In the genomic region with DNA sequence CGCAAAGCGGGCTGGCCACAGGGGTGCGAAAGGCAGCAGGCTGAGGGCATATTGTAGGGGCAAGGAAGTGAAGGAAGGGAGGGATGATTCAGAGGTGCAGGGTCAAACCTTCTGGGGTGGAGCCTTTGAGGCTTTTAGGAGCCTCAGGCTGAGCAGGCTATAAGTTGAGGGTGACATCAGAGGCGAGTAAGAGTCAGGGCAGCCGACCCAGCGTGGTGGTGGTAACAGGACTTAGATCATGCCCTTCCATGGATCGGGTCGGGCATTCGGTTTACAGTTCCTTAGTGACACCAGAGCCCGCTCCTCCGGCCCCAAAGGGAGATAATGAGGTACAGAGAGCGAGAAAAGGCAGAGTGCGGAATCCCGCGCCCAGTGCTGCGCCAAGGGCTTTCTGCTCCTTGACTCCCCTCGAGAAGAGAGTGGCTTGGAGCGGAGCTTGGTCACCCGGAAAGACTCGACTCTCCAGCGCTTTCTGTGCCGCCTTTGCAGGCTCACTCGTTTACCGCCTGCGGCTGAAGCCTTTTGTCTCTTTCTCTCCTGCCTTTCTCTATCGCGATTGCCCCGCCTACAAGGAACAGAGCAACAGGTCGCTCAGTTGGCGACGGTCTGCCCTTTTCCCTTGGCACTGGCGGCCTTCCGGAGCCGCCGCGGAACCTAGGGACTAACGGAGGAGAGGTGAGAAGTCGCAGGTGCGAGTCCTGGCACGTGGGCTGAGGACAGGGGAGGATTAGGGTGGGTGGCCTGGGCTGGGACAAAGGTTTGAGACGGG, we compare ENCODE assay signal across 9 cellular contexts. TPM values are rescaled to one million over a fixed set of nuclear protein-coding genes. Genes with fewer than 3 reads are reported as not detected.
A peak's percentile ranks its signal among the peaks of the same experiment; 100 is the strongest.
DNase-seq lines count a peak whose midpoint lies in the region; ATAC-seq and TF ChIP-seq lines count a peak whose summit lies in the region.
"Had no signal": no experiment of that assay in that cellular context is flagged by ENCODE, and none has a peak within 500 bp of the region (broad histone marks: within the 10 kb centered on the region; RNA-seq: fewer than 3 reads in every experiment).

No MANE protein-coding gene starts in this region.

- no peaks in the 10 kb centered on the region for H3K9me3 ChIP-seq in Panc1 (ENCODE audit: control insufficient read depth, insufficient read depth, low read depth, low read length)
- H3K9me3 ChIP-seq in neural progenitor cell (ENCODE audit: low read depth), result no peaks in the 10 kb centered on the region
- H3K9me3 ChIP-seq: SJSA1 had no signal

- H3K4me3 ChIP-seq in Panc1 (ENCODE audit: low read depth in 2 of 2, low read length in 2 of 2) (peak overlapping the region; percentile 43 to 65), neural progenitor cell (peak overlapping the region; percentile 48)
- H3K4me3 ChIP-seq: SJSA1 had no signal

- POLR2A ChIA-PET in Panc1 (lab: Charles Lee), result no interaction called here

- H3K9ac ChIP-seq in neural progenitor cell, result no peak overlapping the region

- peaks cover 35% of the 10 kb centered on the region for H4K20me1 ChIP-seq in neural progenitor cell (ENCODE audit: low read depth)

- H3K36me3 Mint-ChIP-seq in endothelial cell (ENCODE audit: low read depth, unreplicated experiment) (peaks cover 7% of the 10 kb centered on the region), neural progenitor cell (no peaks in the 10 kb centered on the region)

- H3K27ac ChIP-seq in Panc1 (ENCODE audit: low read length) (peak overlapping the region; percentile 81), neural progenitor cell (no peak overlapping the region)
- H3K27ac ChIP-seq: SJSA1 had no signal

- CTCF ChIA-PET in Panc1 (lab: Charles Lee), result no interaction called here

- H3F3A ChIP-seq in neural progenitor cell (ENCODE audit: low read depth), result peaks cover 41% of the 10 kb centered on the region

- H3K27me3 ChIP-seq in Panc1 (ENCODE audit: control insufficient read depth, insufficient read depth, low read length) (no peaks in the 10 kb centered on the region), neural progenitor cell (peaks cover 97% of the 10 kb centered on the region)

- H3K4me1 ChIP-seq in Panc1 (ENCODE audit: control insufficient read depth, insufficient read depth, low read length), result peaks cover 34% of the 10 kb centered on the region
- peaks cover 35% of the 10 kb centered on the region for H3K4me1 ChIP-seq in neural progenitor cell

- peaks cover 13% of the 10 kb centered on the region for H3K4me1 Mint-ChIP-seq in endothelial cell (ENCODE audit: unreplicated experiment)
- H3K4me1 Mint-ChIP-seq in neural progenitor cell, result peaks cover 32% of the 10 kb centered on the region

- H3K27ac Mint-ChIP-seq in endothelial cell (ENCODE audit: unreplicated experiment) (no peak overlapping the region), neural progenitor cell (no peak overlapping the region)

- DNase-seq in GM10266 (ENCODE audit: extremely low spot score), result peak; percentile 47
- no peak for DNase-seq in Panc1 (ENCODE audit: low read depth, low spot score)
- DNase-seq in endothelial cell (ENCODE audit: low spot score), result no peak
- peak; percentile 88 for DNase-seq in neural progenitor cell (ENCODE audit: low spot score)
- no peak for DNase-seq in SW 1271 (lab: John Stamatoyannopoulos, UW)
- no peak for DNase-seq in effector CD8-positive, alpha-beta T cell (lab: John Stamatoyannopoulos, UW)

- TF ChIP-seq CTCF in GM10266 (IDR thresholded peaks at IDR 0.05; ENCODE audit: control insufficient read depth, insufficient read depth, low read depth, missing control alignments) (no peak), Panc1 (IDR thresholded peaks at IDR 0.05) (no peak), endothelial cell (IDR thresholded peaks at IDR 0.05; ENCODE audit: unreplicated experiment) (no peak), neural progenitor cell (IDR thresholded peaks at IDR 0.05) (no peak)

- no peaks in the 10 kb centered on the region for H3K36me3 ChIP-seq in Panc1 (ENCODE audit: control insufficient read depth, insufficient read depth, low read length)
- no peaks in the 10 kb centered on the region for H3K36me3 ChIP-seq in neural progenitor cell

- H3K79me2 ChIP-seq in neural progenitor cell (ENCODE audit: low read depth), result no peaks in the 10 kb centered on the region

- intact Hi-C loops in Panc1 (cut with micrococcal nuclease; ENCODE audit: unreplicated experiment), result no loop called here

- H3K27me3 Mint-ChIP-seq in endothelial cell (ENCODE audit: unreplicated experiment) (peaks cover 35% of the 10 kb centered on the region), neural progenitor cell (ENCODE audit: insufficient read depth, low read depth) (peaks cover 76% of the 10 kb centered on the region)

- BruUV-seq in Panc1 (replicated peaks; lab: Mats Ljungman, UMichigan), result no TSS peak

- in situ Hi-C loops in Panc1 (cut with HindIII; ENCODE audit: low pct_unique_long_range_greater_than_20kb, low sequenced_read_pairs), result no loop called here

- peak overlapping the region; percentile 66 for H2AFZ ChIP-seq in neural progenitor cell (replicated peaks)

- ATAC-seq in Panc1 (peak; percentile 17), HG02678 (IDR thresholded peaks at IDR 0.05; ENCODE audit: unreplicated experiment) (no peak), HG03095 (IDR thresholded peaks at IDR 0.05; ENCODE audit: unreplicated experiment) (no peak)

- peak overlapping the region; percentile 91 for H3K4me2 ChIP-seq in neural progenitor cell

- H3K4me3 Mint-ChIP-seq in endothelial cell (ENCODE audit: unreplicated experiment), result peak overlapping the region; percentile 78
- peak overlapping the region; percentile 79 for H3K4me3 Mint-ChIP-seq in neural progenitor cell

- no peaks in the 10 kb centered on the region for H3K9me3 Mint-ChIP-seq in endothelial cell (ENCODE audit: unreplicated experiment)
- peaks cover 2% of the 10 kb centered on the region for H3K9me3 Mint-ChIP-seq in neural progenitor cell

RNA-seq across cellular contexts. Expression of gene LBX2, which starts 0.7 kb away (rescaled TPM):
- 9.6 TPM for total RNA-seq in Panc1 (2021; ENCODE audit: unreplicated experiment)
- 13.6 TPM for polyA plus RNA-seq in Panc1 (2012; ENCODE audit: insufficient read length)
- total RNA-seq in endothelial cell (ENCODE audit: unreplicated experiment), result not detected
- total RNA-seq in neural progenitor cell (ENCODE audit: low replicate concordance), result 0.12 TPM in 1 of 2 replicates, not detected in the other

RNA-seq across cellular contexts. Expression of gene PCGF1, which starts 8.8 kb away (rescaled TPM):
- 36.8 TPM for total RNA-seq in Panc1 (2021; ENCODE audit: unreplicated experiment)
- polyA plus RNA-seq in Panc1 (2012; ENCODE audit: insufficient read length), result 27.7 TPM
- 13.5 TPM for total RNA-seq in endothelial cell (ENCODE audit: unreplicated experiment)
- 10.9 and 13.8 TPM in 2 replicates for total RNA-seq in neural progenitor cell (ENCODE audit: low replicate concordance)

RNA-seq across cellular contexts. Expression of gene TLX2, which starts 15.6 kb away (rescaled TPM):
- total RNA-seq in Panc1 (2021; ENCODE audit: unreplicated experiment) (not detected), endothelial cell (ENCODE audit: unreplicated experiment) (not detected), neural progenitor cell (ENCODE audit: low replicate concordance) (not detected in 2 replicates)
- 0.17 TPM for polyA plus RNA-seq in Panc1 (2012; ENCODE audit: insufficient read length)
- total RNA-seq: SJSA1 had no signal

RNA-seq across cellular contexts. Expression of gene TTC31, which starts 15.8 kb away (rescaled TPM):
- 38.7 TPM for total RNA-seq in Panc1 (2021; ENCODE audit: unreplicated experiment)
- 36.1 TPM for polyA plus RNA-seq in Panc1 (2012; ENCODE audit: insufficient read length)
- total RNA-seq in endothelial cell (ENCODE audit: unreplicated experiment), result 16.8 TPM
- total RNA-seq in neural progenitor cell (ENCODE audit: low replicate concordance), result 22.6 and 41.1 TPM in 2 replicates

RNA-seq across cellular contexts. Expression of gene CCDC142, which starts 15.9 kb away (rescaled TPM):
- total RNA-seq in Panc1 (2021; ENCODE audit: unreplicated experiment) (24.2 TPM), endothelial cell (ENCODE audit: unreplicated experiment) (20.7 TPM), neural progenitor cell (ENCODE audit: low replicate concordance) (12.0 and 22.3 TPM in 2 replicates)
- 13.1 TPM for polyA plus RNA-seq in Panc1 (2012; ENCODE audit: insufficient read length)

Comparison
In these comparisons a context has a peak if more than half of its experiments do, and no peak if none do; other contexts are left out.
1. DNase-seq: peak in GM10266 (single experiment) and neural progenitor cell (single experiment); none in Panc1 (single experiment), endothelial cell (single experiment), SW 1271 (0 of 2) and effector CD8-positive, alpha-beta T cell (single experiment).